ENCODE assay signal across 22 cellular contexts in genomic region chr12:105948331-105948730, GRCh38.
DNase-seq lines count a peak whose midpoint lies in the region; ATAC-seq, FAIRE-seq and TF ChIP-seq lines count a peak whose summit lies in the region.
"Had no signal": no experiment of that assay in that cellular context is flagged by ENCODE, and none has a peak within 500 bp of the region (broad histone marks: within the 10 kb centered on the region; RNA-seq: fewer than 3 reads in every experiment).

No MANE protein-coding gene starts in this region.

- H4K20me1 ChIP-seq in astrocyte (ENCODE audit: insufficient read depth, low read length), result no peaks in the 10 kb centered on the region

- no peaks in the 10 kb centered on the region for H3K36me3 ChIP-seq in astrocyte (ENCODE audit: insufficient read depth, low read length)
- H3K36me3 ChIP-seq: prostate gland, vagina had no signal

- H3K4me1 ChIP-seq in astrocyte (ENCODE audit: insufficient read depth, low read length), result no peaks in the 10 kb centered on the region
- H3K4me1 ChIP-seq: prostate gland, vagina had no signal

- peaks cover 3% of the 10 kb centered on the region; the same call in 1 of the 2 replicates for H3K27me3 Mint-ChIP-seq in HFFc6 (ENCODE audit: insufficient read depth)
- H3K27me3 Mint-ChIP-seq in astrocyte (ENCODE audit: low read depth, unreplicated experiment), result peaks cover 8% of the 10 kb centered on the region
- H3K27me3 Mint-ChIP-seq in osteocyte (ENCODE audit: unreplicated experiment), result no peaks in the 10 kb centered on the region
- H3K27me3 Mint-ChIP-seq: activated naive CD8-positive, alpha-beta T cell treated with anti-CD3 and anti-CD28 coated beads, Interleukin-2, amount 10 ng/mL, durations not matched to agents 7 days and 5 days had no signal

- H3K4me1 Mint-ChIP-seq in HFFc6 (ENCODE audit: low read depth), result no peaks in the 10 kb centered on the region
- H3K4me1 Mint-ChIP-seq in astrocyte (ENCODE audit: low read depth, unreplicated experiment), result peaks cover 4% of the 10 kb centered on the region
- no peaks in the 10 kb centered on the region for H3K4me1 Mint-ChIP-seq in osteocyte (ENCODE audit: unreplicated experiment)
- H3K4me1 Mint-ChIP-seq: activated naive CD8-positive, alpha-beta T cell treated with anti-CD3 and anti-CD28 coated beads, Interleukin-2, amount 10 ng/mL, durations not matched to agents 7 days and 5 days; stimulated activated naive CD8-positive, alpha-beta T cell treated with anti-CD3 and anti-CD28 coated beads, Interleukin-15, amount 100 ng/mL, for 72 hours had no signal

- H3K4me3 ChIP-seq in AG09309 (ENCODE audit: control insufficient read depth, low read depth, low read length), result no peak overlapping the region
- H3K4me3 ChIP-seq in astrocyte (ENCODE audit: insufficient read depth, low read depth, low read length), result no peak overlapping the region
- H3K4me3 ChIP-seq: prostate gland, vagina had no signal

- no peak overlapping the region for H3K9ac ChIP-seq in astrocyte (ENCODE audit: low read length)

- TF ChIP-seq CTCF in AG09309 (IDR thresholded peaks at IDR 0.05; ENCODE audit: control insufficient read depth, insufficient read depth, low read depth, low read length, missing control alignments), result no peak
- TF ChIP-seq CTCF in HFFc6 (IDR thresholded peaks at IDR 0.05), result no peak
- TF ChIP-seq CTCF in astrocyte (IDR thresholded peaks at IDR 0.05; ENCODE audit: insufficient read depth, low read depth, low read length), result no peak
- no peak for TF ChIP-seq CTCF in osteocyte (IDR thresholded peaks at IDR 0.05)

- DNase-seq in AG09309 (ENCODE audit: low read depth) (peak; percentile 31), HFFc6 (peak; percentile 31), astrocyte (ENCODE audit: low read depth) (peak; percentile 86), glomerular visceral epithelial cell (ENCODE audit: extremely low spot score) (peak; percentile 8), NCI-H1694 (lab: John Stamatoyannopoulos, UW) (no peak), left ventricle myocardium superior (no peak), SK-N-DZ (ENCODE audit: low spot score) (no peak), osteocyte (ENCODE audit: extremely low spot score, unreplicated experiment) (no peak)
- DNase-seq: activated CD4-positive, alpha-beta T cell treated with anti-CD3 and anti-CD28 coated beads, Interleukin-2, amount 50 U/mL, for 4 hours; activated naive CD8-positive, alpha-beta T cell treated with anti-CD3 and anti-CD28 coated beads, Interleukin-2, amount 10 ng/mL, durations not matched to agents 7 days and 5 days; activated T-cell treated with anti-CD3 and anti-CD28 coated beads, Interleukin-2, amount 50 U/mL, for 72 hours; Karpas-422; mesenchymal stem cell; NCI-H1436 treated with DMSO at 0.1 percent for 48 hours; NCI-H526 treated with DMSO at 0.1 percent for 48 hours; RPMI8226; stimulated activated CD4-positive, alpha-beta T cell treated with anti-CD3 and anti-CD28 coated beads, Interleukin-15, amount 100 ng/mL, for 24 hours; stimulated activated naive CD8-positive, alpha-beta T cell treated with anti-CD3 and anti-CD28 coated beads, Interleukin-15, amount 100 ng/mL, for 72 hours had no signal

- H3K27ac ChIP-seq in astrocyte (ENCODE audit: low read depth, low read length), result no peak overlapping the region
- H3K27ac ChIP-seq: prostate gland, vagina had no signal

- no peak overlapping the region for H2AFZ ChIP-seq in astrocyte (ENCODE audit: low read depth, low read length)

- H3K27me3 ChIP-seq in astrocyte (ENCODE audit: insufficient read depth, low read length), result no peaks in the 10 kb centered on the region
- H3K27me3 ChIP-seq: vagina had no signal

- H3K27ac Mint-ChIP-seq in HFFc6 (no peak overlapping the region), astrocyte (ENCODE audit: unreplicated experiment) (no peak overlapping the region), osteocyte (ENCODE audit: unreplicated experiment) (no peak overlapping the region)
- H3K27ac Mint-ChIP-seq: activated T-cell treated with anti-CD3 and anti-CD28 coated beads, Interleukin-2, amount 50 U/mL, for 72 hours; stimulated activated naive CD8-positive, alpha-beta T cell treated with anti-CD3 and anti-CD28 coated beads, Interleukin-15, amount 100 ng/mL, for 72 hours had no signal

- no peaks in the 10 kb centered on the region for H3K9me3 Mint-ChIP-seq in HFFc6
- H3K9me3 Mint-ChIP-seq in astrocyte (ENCODE audit: unreplicated experiment), result peaks cover 6% of the 10 kb centered on the region
- peaks cover 1% of the 10 kb centered on the region for H3K9me3 Mint-ChIP-seq in osteocyte (ENCODE audit: unreplicated experiment)
- H3K9me3 Mint-ChIP-seq: nephron had no signal

- H3K9me3 ChIP-seq in astrocyte (ENCODE audit: insufficient read depth, low read depth, low read length), result no peaks in the 10 kb centered on the region
- H3K9me3 ChIP-seq: prostate gland, vagina had no signal

- H3K4me3 Mint-ChIP-seq in HFFc6 (no peak overlapping the region), astrocyte (ENCODE audit: unreplicated experiment) (no peak overlapping the region), osteocyte (ENCODE audit: unreplicated experiment) (no peak overlapping the region)
- H3K4me3 Mint-ChIP-seq: activated naive CD8-positive, alpha-beta T cell treated with anti-CD3 and anti-CD28 coated beads, Interleukin-2, amount 10 ng/mL, durations not matched to agents 7 days and 5 days; activated T-cell treated with anti-CD3 and anti-CD28 coated beads, Interleukin-2, amount 50 U/mL, for 72 hours; nephron; stimulated activated naive CD8-positive, alpha-beta T cell treated with anti-CD3 and anti-CD28 coated beads, Interleukin-15, amount 100 ng/mL, for 72 hours had no signal

- intact Hi-C loops in left ventricle myocardium superior (cut with micrococcal nuclease), result no loop called here

- H3K79me2 ChIP-seq in astrocyte (ENCODE audit: insufficient read depth, low read length), result no peaks in the 10 kb centered on the region

- H3K4me2 ChIP-seq in astrocyte (ENCODE audit: low read length), result no peak overlapping the region

- no peak for ATAC-seq in left ventricle myocardium superior
- ATAC-seq: activated T-cell treated with anti-CD3 and anti-CD28 coated beads, Interleukin-2, amount 50 U/mL, for 72 hours; stimulated activated naive CD8-positive, alpha-beta T cell treated with anti-CD3 and anti-CD28 coated beads, Interleukin-15, amount 100 ng/mL, for 72 hours had no signal

- H3K36me3 Mint-ChIP-seq in HFFc6 (ENCODE audit: low read depth), result no peaks in the 10 kb centered on the region
- H3K36me3 Mint-ChIP-seq in astrocyte (ENCODE audit: low read depth, unreplicated experiment), result no peaks in the 10 kb centered on the region
- H3K36me3 Mint-ChIP-seq in osteocyte (ENCODE audit: unreplicated experiment), result no peaks in the 10 kb centered on the region
- H3K36me3 Mint-ChIP-seq: activated naive CD8-positive, alpha-beta T cell treated with anti-CD3 and anti-CD28 coated beads, Interleukin-2, amount 10 ng/mL, durations not matched to agents 7 days and 5 days had no signal

- no peak for FAIRE-seq in astrocyte (lab: Jason Lieb, UNC)
- FAIRE-seq: G401.6 had no signal

Comparison
In these comparisons a context has a peak if more than half of its experiments do, and no peak if none do; other contexts are left out.
1. DNase-seq: peak in AG09309 (single experiment), HFFc6 (single experiment), astrocyte (single experiment) and glomerular visceral epithelial cell (single experiment); none in NCI-H1694 (single experiment), left ventricle myocardium superior (single experiment), SK-N-DZ (single experiment) and osteocyte (single experiment).